Comparison of ENCODE assay signal across 17 cellular contexts in genomic region chr3:180871901-180872300, GRCh38. TPM values are rescaled to one million over a fixed set of nuclear protein-coding genes. Genes with fewer than 3 reads are reported as not detected.
A peak's percentile ranks its signal among the peaks of the same experiment; 100 is the strongest.
DNase-seq lines count a peak whose midpoint lies in the region; ATAC-seq, FAIRE-seq and TF ChIP-seq lines count a peak whose summit lies in the region.
"Had no signal": no experiment of that assay in that cellular context is flagged by ENCODE, and none has a peak within 500 bp of the region (broad histone marks: within the 10 kb centered on the region; RNA-seq: fewer than 3 reads in every experiment).

No MANE protein-coding gene starts in this region.

- H3K4me1 ChIP-seq in astrocyte (ENCODE audit: insufficient read depth, low read length) (no peaks in the 10 kb centered on the region), left ventricle myocardium inferior (peaks cover 12% of the 10 kb centered on the region), suprapubic skin (peaks cover 15% of the 10 kb centered on the region), gastroesophageal sphincter (peaks cover 0 to 13% (median 0%) of the 10 kb centered on the region in 3 donors)

- H3K36me3 ChIP-seq in astrocyte (ENCODE audit: insufficient read depth, low read length) (no peaks in the 10 kb centered on the region), left ventricle myocardium inferior (no peaks in the 10 kb centered on the region), suprapubic skin (no peaks in the 10 kb centered on the region), gastroesophageal sphincter (no peaks in the 10 kb centered on the region)
- H3K36me3 ChIP-seq: cardiac muscle cell, thyroid gland had no signal

- no peak overlapping the region for H3K4me2 ChIP-seq in astrocyte (ENCODE audit: low read length)

- ATAC-seq in gastroesophageal sphincter: no peak
- no peak for ATAC-seq in activated naive CD8-positive, alpha-beta T cell treated with anti-CD3 and anti-CD28 coated beads, Interleukin-2, amount 50 U/mL, for 24 hours
- ATAC-seq: activated CD8-positive, alpha-beta T cell treated with anti-CD3 and anti-CD28 coated beads, Interleukin-2, amount 10 ng/mL, durations not matched to agents 7 days and 5 days; effector memory CD8-positive, alpha-beta T cell; SK-N-SH treated with all-trans-retinoic acid at 6 μM for 48 hours had no signal

- H4K20me1 ChIP-seq in astrocyte (ENCODE audit: insufficient read depth, low read length): no peaks in the 10 kb centered on the region

- H3K27ac Mint-ChIP-seq in astrocyte (ENCODE audit: unreplicated experiment): no peak overlapping the region
- no peak overlapping the region for H3K27ac Mint-ChIP-seq in activated naive CD8-positive, alpha-beta T cell treated with anti-CD3 and anti-CD28 coated beads, Interleukin-2, amount 50 U/mL, for 24 hours
- H3K27ac Mint-ChIP-seq: activated CD8-positive, alpha-beta T cell treated with anti-CD3 and anti-CD28 coated beads, Interleukin-2, amount 10 ng/mL, durations not matched to agents 7 days and 5 days; CD4-positive, alpha-beta T cell; effector memory CD8-positive, alpha-beta T cell; progenitor cell of endocrine pancreas had no signal

- TF ChIP-seq POLR2A in suprapubic skin (IDR thresholded peaks at IDR 0.05) (no peak), gastroesophageal sphincter (IDR thresholded peaks at IDR 0.05) (no peak)

- TF ChIP-seq EP300 in suprapubic skin (IDR thresholded peaks at IDR 0.05) (no peak), gastroesophageal sphincter (IDR thresholded peaks at IDR 0.05) (no peak)

- WGBS in suprapubic skin: 19% methylated on average over 3 of the region's 3 CpGs
- 4 to 39% methylated on average over 3 of the region's 3 CpGs for WGBS in gastroesophageal sphincter (ENCODE audit: low coverage in 1 of 2), 2 donors

- TF ChIP-seq CTCF in astrocyte (IDR thresholded peaks at IDR 0.05; ENCODE audit: insufficient read depth, low read depth, low read length) (no peak), left ventricle myocardium inferior (IDR thresholded peaks at IDR 0.05; ENCODE audit: borderline replicate concordance) (no peak), suprapubic skin (IDR thresholded peaks at IDR 0.05) (no peak), gastroesophageal sphincter (IDR thresholded peaks at IDR 0.05) (no peak)

- no peak overlapping the region for H3K9ac ChIP-seq in astrocyte (ENCODE audit: low read length)

- intact Hi-C loops in left ventricle myocardium inferior (cut with micrococcal nuclease): no loop called here

- H2AFZ ChIP-seq in astrocyte (ENCODE audit: low read depth, low read length): no peak overlapping the region

- DNase-seq in HCEC 1CT (peak; percentile 45), astrocyte (ENCODE audit: low read depth) (peak; percentile 71), left ventricle myocardium inferior (no peak), suprapubic skin (ENCODE audit: low spot score in 2 of 2) (no peak), NCI-H774 (lab: John Stamatoyannopoulos, UW) (no peak)
- no peak for DNase-seq in activated T-cell treated with anti-CD3 and anti-CD28 coated beads, Interleukin-2, amount 50 U/mL, for 1 hour
- no peak for DNase-seq in activated naive CD8-positive, alpha-beta T cell treated with anti-CD3 and anti-CD28 coated beads, Interleukin-2, amount 50 U/mL, for 24 hours
- DNase-seq: activated CD8-positive, alpha-beta T cell treated with anti-CD3 and anti-CD28 coated beads, Interleukin-2, amount 10 ng/mL, durations not matched to agents 7 days and 5 days; activated effector memory CD4-positive, alpha-beta T cell treated with Interleukin-2 at 50 U/mL for 16 hours; CD4-positive, alpha-beta T cell; effector memory CD8-positive, alpha-beta T cell; NCI-H1092 treated with DMSO at 0.1 percent for 48 hours; thyroid gland had no signal

- no peaks in the 10 kb centered on the region for H3K79me2 ChIP-seq in astrocyte (ENCODE audit: insufficient read depth, low read length)

- H3K27ac ChIP-seq in astrocyte (ENCODE audit: low read depth, low read length) (no peak overlapping the region), left ventricle myocardium inferior (replicated peaks) (peak overlapping the region; percentile 54), suprapubic skin (peak overlapping the region; percentile 33), gastroesophageal sphincter (peak overlapping the region in 2 of 4 donors; percentile 13 to 22)
- H3K27ac ChIP-seq: cardiac muscle cell, thyroid gland had no signal

- H3K9me3 ChIP-seq in astrocyte (ENCODE audit: insufficient read depth, low read depth, low read length) (no peaks in the 10 kb centered on the region), left ventricle myocardium inferior (replicated peaks) (peaks cover 5% of the 10 kb centered on the region), suprapubic skin (no peaks in the 10 kb centered on the region), gastroesophageal sphincter (peaks cover 0 to 4% (median 0%) of the 10 kb centered on the region in 3 donors)
- H3K9me3 ChIP-seq: thyroid gland had no signal

- H3K36me3 Mint-ChIP-seq in astrocyte (ENCODE audit: low read depth, unreplicated experiment): no peaks in the 10 kb centered on the region
- H3K36me3 Mint-ChIP-seq in activated naive CD8-positive, alpha-beta T cell treated with anti-CD3 and anti-CD28 coated beads, Interleukin-2, amount 50 U/mL, for 24 hours (ENCODE audit: low read depth): no peaks in the 10 kb centered on the region

- peaks cover 6% of the 10 kb centered on the region for H3K4me1 Mint-ChIP-seq in astrocyte (ENCODE audit: low read depth, unreplicated experiment)
- H3K4me1 Mint-ChIP-seq in activated naive CD8-positive, alpha-beta T cell treated with anti-CD3 and anti-CD28 coated beads, Interleukin-2, amount 50 U/mL, for 24 hours: peaks cover 2% of the 10 kb centered on the region

- H3K27me3 Mint-ChIP-seq in astrocyte (ENCODE audit: low read depth, unreplicated experiment): peaks cover 14% of the 10 kb centered on the region
- H3K27me3 Mint-ChIP-seq in activated naive CD8-positive, alpha-beta T cell treated with anti-CD3 and anti-CD28 coated beads, Interleukin-2, amount 50 U/mL, for 24 hours: peaks cover 45% of the 10 kb centered on the region

- peaks cover 5% of the 10 kb centered on the region for H3K9me3 Mint-ChIP-seq in astrocyte (ENCODE audit: unreplicated experiment)
- H3K9me3 Mint-ChIP-seq in activated naive CD8-positive, alpha-beta T cell treated with anti-CD3 and anti-CD28 coated beads, Interleukin-2, amount 50 U/mL, for 24 hours: no peaks in the 10 kb centered on the region
- H3K9me3 Mint-ChIP-seq: CD4-positive, alpha-beta T cell; effector memory CD8-positive, alpha-beta T cell had no signal

- no peaks in the 10 kb centered on the region for H3K27me3 ChIP-seq in astrocyte (ENCODE audit: insufficient read depth, low read length)
- H3K27me3 ChIP-seq in left ventricle myocardium inferior (ENCODE audit: low read depth): peaks cover 13% of the 10 kb centered on the region
- H3K27me3 ChIP-seq in suprapubic skin: peaks cover 3% of the 10 kb centered on the region
- H3K27me3 ChIP-seq in gastroesophageal sphincter: no peaks in the 10 kb centered on the region
- H3K27me3 ChIP-seq: cardiac muscle cell, thyroid gland had no signal

- FAIRE-seq in astrocyte (lab: Jason Lieb, UNC): no peak

- no peak overlapping the region for H3K4me3 Mint-ChIP-seq in astrocyte (ENCODE audit: unreplicated experiment)
- no peak overlapping the region for H3K4me3 Mint-ChIP-seq in activated naive CD8-positive, alpha-beta T cell treated with anti-CD3 and anti-CD28 coated beads, Interleukin-2, amount 50 U/mL, for 24 hours
- H3K4me3 Mint-ChIP-seq: activated CD8-positive, alpha-beta T cell treated with anti-CD3 and anti-CD28 coated beads, Interleukin-2, amount 10 ng/mL, durations not matched to agents 7 days and 5 days; CD4-positive, alpha-beta T cell; effector memory CD8-positive, alpha-beta T cell had no signal

- no peak overlapping the region for H3K4me3 ChIP-seq in astrocyte (ENCODE audit: insufficient read depth, low read depth, low read length)
- H3K4me3 ChIP-seq in left ventricle myocardium inferior: no peak overlapping the region
- H3K4me3 ChIP-seq in suprapubic skin: no peak overlapping the region
- H3K4me3 ChIP-seq in gastroesophageal sphincter: no peak overlapping the region
- H3K4me3 ChIP-seq: cardiac muscle cell, thyroid gland had no signal

RNA-seq across cellular contexts. Expression of gene FXR1, which starts 40.6 kb away (rescaled TPM):
- total RNA-seq in astrocyte (173 and 182 TPM in 2 replicates), left ventricle myocardium inferior (276 TPM), suprapubic skin (100 to 1,000 TPM in 1 of 4 donors, 10 to 100 TPM in 3; 62.0 to 118 (median 76.8) TPM), gastroesophageal sphincter (100 to 1,000 TPM; 129 to 199 (median 170) TPM)

Comparison
In these comparisons a context has a peak if more than half of its experiments do, and no peak if none do; other contexts are left out.
1. DNase-seq: peak in HCEC 1CT (single experiment) and astrocyte (single experiment); none in left ventricle myocardium inferior (single experiment), suprapubic skin (0 of 2), activated T-cell treated with anti-CD3 and anti-CD28 coated beads, Interleukin-2, amount 50 U/mL, for 1 hour (single experiment), NCI-H774 (single experiment) and activated naive CD8-positive, alpha-beta T cell treated with anti-CD3 and anti-CD28 coated beads, Interleukin-2, amount 50 U/mL, for 24 hours (single experiment).